In genomic region chr11:71213696-71214552, GRCh38 we compare ENCODE assay signal across 19 cellular contexts. TPM values are rescaled to one million over a fixed set of nuclear protein-coding genes. Genes with fewer than 3 reads are reported as not detected.
"Had no signal": no experiment of that assay in that cellular context is flagged by ENCODE, and none has a peak within 500 bp of the region (broad histone marks: within the 10 kb centered on the region; RNA-seq: fewer than 3 reads in every experiment).

No MANE protein-coding gene starts in this region.

- DNase-seq: activated CD4-positive, alpha-beta memory T cell treated with anti-CD3 and anti-CD28 coated beads for 36 hours; activated naive CD4-positive, alpha-beta T cell treated with anti-CD3 and anti-CD28 coated beads, Interleukin-2, amount 10 ng/mL, durations not matched to agents 7 days and 5 days; activated T-cell treated with anti-CD3 and anti-CD28 coated beads, Interleukin-2, amount 50 U/mL, for 24 hours; caudate nucleus; colonic mucosa; foreskin keratinocyte; glutamatergic neuron; kidney glomerular epithelial cell; lower lobe of right lung; midbrain; SK-N-SH; stimulated activated CD4-positive, alpha-beta T cell treated with anti-CD3 and anti-CD28 coated beads, Interleukin-4, amount 100 ng/mL, for 24 hours; stimulated activated naive CD4-positive, alpha-beta T cell; T-cell; T-helper 9 cell had no signal

- H3K4me1 ChIP-seq: colonic mucosa, foreskin keratinocyte, lower lobe of right lung, parathyroid adenoma had no signal

- H3K27me3 Mint-ChIP-seq: activated naive CD4-positive, alpha-beta T cell treated with anti-CD3 and anti-CD28 coated beads, Interleukin-2, amount 10 ng/mL, durations not matched to agents 7 days and 5 days had no signal

- H3K36me3 Mint-ChIP-seq: activated CD4-positive, alpha-beta memory T cell treated with anti-CD3 and anti-CD28 coated beads for 36 hours; activated naive CD4-positive, alpha-beta T cell treated with anti-CD3 and anti-CD28 coated beads, Interleukin-2, amount 10 ng/mL, durations not matched to agents 7 days and 5 days; T-cell had no signal

- H3K27ac ChIP-seq: colonic mucosa, foreskin keratinocyte, lower lobe of right lung, parathyroid adenoma, skin epidermis, tibial artery had no signal

- H3K4me1 Mint-ChIP-seq: activated naive CD4-positive, alpha-beta T cell treated with anti-CD3 and anti-CD28 coated beads, Interleukin-2, amount 10 ng/mL, durations not matched to agents 7 days and 5 days; T-cell had no signal

- H3K36me3 ChIP-seq: colonic mucosa, lower lobe of right lung, tibial artery had no signal

- H3K4me3 Mint-ChIP-seq: activated CD4-positive, alpha-beta memory T cell treated with anti-CD3 and anti-CD28 coated beads for 36 hours; activated naive CD4-positive, alpha-beta T cell treated with anti-CD3 and anti-CD28 coated beads, Interleukin-2, amount 10 ng/mL, durations not matched to agents 7 days and 5 days; activated T-cell treated with anti-CD3 and anti-CD28 coated beads, Interleukin-2, amount 50 U/mL, for 24 hours; T-cell had no signal

- H3K9me3 ChIP-seq: colonic mucosa, lower lobe of right lung, SK-N-SH, tibial artery had no signal

- H3K27ac Mint-ChIP-seq: activated CD4-positive, alpha-beta memory T cell treated with anti-CD3 and anti-CD28 coated beads for 36 hours; activated naive CD4-positive, alpha-beta T cell treated with anti-CD3 and anti-CD28 coated beads, Interleukin-2, amount 10 ng/mL, durations not matched to agents 7 days and 5 days; activated T-cell treated with anti-CD3 and anti-CD28 coated beads, Interleukin-2, amount 50 U/mL, for 24 hours; T-cell had no signal

- H3K27me3 ChIP-seq: colonic mucosa had no signal

- ATAC-seq: foreskin keratinocyte, T-cell had no signal

- H3K9me3 Mint-ChIP-seq: activated CD4-positive, alpha-beta memory T cell treated with anti-CD3 and anti-CD28 coated beads for 36 hours; activated naive CD4-positive, alpha-beta T cell treated with anti-CD3 and anti-CD28 coated beads, Interleukin-2, amount 10 ng/mL, durations not matched to agents 7 days and 5 days; activated T-cell treated with anti-CD3 and anti-CD28 coated beads, Interleukin-2, amount 50 U/mL, for 24 hours; T-cell had no signal

- H3K4me2 ChIP-seq: SK-N-SH had no signal

- H3K4me3 ChIP-seq: colonic mucosa, lower lobe of right lung, skin epidermis, tibial artery had no signal

- H2AFZ ChIP-seq: parathyroid adenoma had no signal

- H3K9ac ChIP-seq: parathyroid adenoma, SK-N-SH had no signal

RNA-seq across cellular contexts. Expression of gene SHANK2, which starts 38.5 kb away (rescaled TPM):
- total RNA-seq: activated CD4-positive, alpha-beta memory T cell treated with anti-CD3 and anti-CD28 coated beads for 36 hours; endothelial cell of umbilical vein had no signal
- polyA plus RNA-seq: endothelial cell of umbilical vein had no signal
